1 cellular context compared by ENCODE assay signal in genomic region chr4:98929341-98930267, GRCh38.
TF ChIP-seq lines count a peak whose summit lies in the region.

No MANE protein-coding gene starts in this region.

TF ChIP-seq in A549, 52 proteins besides CTCF, POLR2A, EP300 and RAD21 (continued from another document):
- TF ChIP-seq BCL3 (IDR thresholded peaks at IDR 0.05) (peak; percentile 24; the same call in 2 of the 3 replicates), GATA3 (IDR thresholded peaks at IDR 0.05; ENCODE audit: borderline replicate concordance) (peak; percentile 39; the same call in 1 of the 2 replicates), NPAS2 (CRISPR knock-in tag; IDR thresholded peaks at IDR 0.05; ENCODE audit: borderline replicate concordance) (no peak), MYC (IDR thresholded peaks at IDR 0.05; ENCODE audit: borderline replicate concordance, low read length) (0 out of 2 replicates have a peak, but pooled peaks have one; percentile 37), USF2 (IDR thresholded peaks at IDR 0.05) (no peak), HDAC2 (IDR thresholded peaks at IDR 0.05) (no peak), HOXA7 (CRISPR knock-in tag; IDR thresholded peaks at IDR 0.05) (no peak), TFCP2L1 (CRISPR knock-in tag; IDR thresholded peaks at IDR 0.05) (no peak), EHMT2 (IDR thresholded peaks at IDR 0.05; ENCODE audit: low read depth) (no peak), MAX (IDR thresholded peaks at IDR 0.05) (peak; percentile 19), CEBPB (IDR thresholded peaks at IDR 0.05) (peak in 1 of 2 experiments; percentile 46; a peak in 2 of 4 replicates), PBX3 (IDR thresholded peaks at IDR 0.05) (0 out of 2 replicates have a peak, but pooled peaks have one; percentile 38), HEYL (CRISPR knock-in tag; IDR thresholded peaks at IDR 0.05) (no peak), E2F6 (IDR thresholded peaks at IDR 0.05; ENCODE audit: borderline replicate concordance, low read depth) (0 out of 2 replicates have a peak, but pooled peaks have one; percentile 10), RCOR1 (IDR thresholded peaks at IDR 0.05; ENCODE audit: low read depth, low read length) (no peak), ZC3H11A (IDR thresholded peaks at IDR 0.05) (no peak), PHF8 (IDR thresholded peaks at IDR 0.05; ENCODE audit: borderline replicate concordance, low read depth) (peak; percentile 47; the same call in 1 of the 2 replicates), JUN (IDR thresholded peaks at IDR 0.05) (peak; percentile 32 to 59; a peak in 2 of 5 replicates), RNF2 (IDR thresholded peaks at IDR 0.05; ENCODE audit: borderline replicate concordance, low read depth) (no peak), FOSL2 (IDR thresholded peaks at IDR 0.05) (peak; percentile 65), FOSL2 (CRISPR knock-in tag; IDR thresholded peaks at IDR 0.05) (peak; percentile 92), HOXB13 (CRISPR knock-in tag; IDR thresholded peaks at IDR 0.05; ENCODE audit: low read depth) (no peak), ESRRA (IDR thresholded peaks at IDR 0.05; ENCODE audit: borderline replicate concordance, low read length) (no peak), CHD2 (IDR thresholded peaks at IDR 0.05; ENCODE audit: low read length, partially characterized antibody) (no peak), ZFP36 (IDR thresholded peaks at IDR 0.05; ENCODE audit: borderline replicate concordance, partially characterized antibody) (no peak), NR3C1 (IDR thresholded peaks at IDR 0.05) (no peak), CHD4 (IDR thresholded peaks at IDR 0.05; ENCODE audit: borderline replicate concordance) (no peak), KDM5A (IDR thresholded peaks at IDR 0.05) (no peak), JUNB (IDR thresholded peaks at IDR 0.05) (peak; percentile 83), EHF (CRISPR knock-in tag; IDR thresholded peaks at IDR 0.05) (no peak), FOXS1 (CRISPR knock-in tag; IDR thresholded peaks at IDR 0.05) (no peak), ZNF302 (CRISPR knock-in tag; IDR thresholded peaks at IDR 0.05) (no peak), CBX2 (IDR thresholded peaks at IDR 0.05; ENCODE audit: borderline replicate concordance, low read depth) (no peak), CBX8 (IDR thresholded peaks at IDR 0.05) (no peak), KDM1A (IDR thresholded peaks at IDR 0.05; ENCODE audit: low read depth) (no peak), SMC3 (IDR thresholded peaks at IDR 0.05) (no peak)
TF ChIP-seq in A549: peak in this region for 12.
